8 cellular contexts compared by ENCODE assay signal in genomic region chr4:37825501-37825900, GRCh38. TPM values are rescaled to one million over a fixed set of nuclear protein-coding genes. Genes with fewer than 3 reads are reported as not detected.
DNase-seq lines count a peak whose midpoint lies in the region; ATAC-seq, FAIRE-seq and TF ChIP-seq lines count a peak whose summit lies in the region.
"Not testable (repeated sequence)": the region's sequence is repeated elsewhere in the genome, so short reads cannot be mapped to it uniquely, and the experiment has no call there.

No MANE protein-coding gene starts in this region.

- BruUV-seq in IMR-90 (replicated peaks; lab: Mats Ljungman, UMichigan): not testable (repeated sequence)

- not testable (repeated sequence) for H3K9me1 ChIP-seq in IMR-90 (ENCODE audit: insufficient read depth, low read length)

- H2AK5ac ChIP-seq in IMR-90 (ENCODE audit: low read depth, low read length); neuronal stem cell (ENCODE audit: low read depth, low read length): not testable (repeated sequence)

- dilution Hi-C loops in IMR-90 (cut with HindIII; ENCODE audit: low sequenced_read_pairs, unreplicated experiment): not testable (repeated sequence)

- H3K56ac ChIP-seq in IMR-90 (ENCODE audit: extremely low read depth, insufficient read depth, low read length): 0 out of 2 replicates have a peak overlapping the region, but pooled peaks have one; percentile 24

- H3K27ac ChIP-seq in C4-2B (peak overlapping the region; percentile 88; the same call in 1 of the 2 replicates), testis (peak overlapping the region in 1 of 2 donors; percentile 78)
- not testable (repeated sequence) for H3K27ac ChIP-seq in IMR-90 (ENCODE audit: insufficient read depth, low read length); astrocyte (ENCODE audit: low read depth, low read length); neuronal stem cell (replicated peaks; ENCODE audit: low read length)

- TF ChIP-seq POLR2A in IMR-90 (IDR thresholded peaks at IDR 0.05; ENCODE audit: low read depth, low read length); testis (IDR thresholded peaks at IDR 0.05): not testable (repeated sequence)

- H3K27me3 Mint-ChIP-seq in T-helper 17 cell; astrocyte (ENCODE audit: low read depth, unreplicated experiment): not testable (repeated sequence)

- not testable (repeated sequence) for H3K18ac ChIP-seq in IMR-90 (ENCODE audit: low read depth, low read length); neuronal stem cell (ENCODE audit: low read length)

- not testable (repeated sequence) for TF ChIP-seq RAD21 in IMR-90 (IDR thresholded peaks at IDR 0.05; ENCODE audit: low read length)

- peak overlapping the region; percentile 78 to 82; a peak in 3 of 4 replicates for H4K8ac ChIP-seq in IMR-90 (ENCODE audit: low read depth in 2 of 2, low read length in 2 of 2)
- not testable (repeated sequence) for H4K8ac ChIP-seq in neuronal stem cell (ENCODE audit: low read depth, low read length)

- intact Hi-C loops in IMR-90 (cut with micrococcal nuclease); testis (cut with DNase I; ENCODE audit: low total_unique reads): not testable (repeated sequence)

- peaks cover 12% of the 10 kb centered on the region for H3K36me3 Mint-ChIP-seq in T-helper 17 cell (ENCODE audit: low read depth)
- not testable (repeated sequence) for H3K36me3 Mint-ChIP-seq in astrocyte (ENCODE audit: low read depth, unreplicated experiment)

- H4K5ac ChIP-seq in IMR-90 (ENCODE audit: low read depth, low read length): peak overlapping the region; percentile 67; the same call in 1 of the 2 replicates

- H2AFZ ChIP-seq in IMR-90 (replicated peaks; ENCODE audit: low read length, poor library complexity) (peak overlapping the region; percentile 97), astrocyte (ENCODE audit: low read depth, low read length) (peak overlapping the region; percentile 89), neuronal stem cell (ENCODE audit: low read length) (peak overlapping the region; percentile 98)

- H3K27ac Mint-ChIP-seq in T-helper 17 cell (peak overlapping the region; percentile 96), astrocyte (ENCODE audit: unreplicated experiment) (peak overlapping the region; percentile 85)

- H3K4me3 ChIP-seq in IMR-90 (ENCODE audit: insufficient read depth, low read depth, low read length): peak overlapping the region; percentile 82
- H3K4me3 ChIP-seq in astrocyte (ENCODE audit: insufficient read depth, low read depth, low read length): peak overlapping the region; percentile 78
- peak overlapping the region; percentile 96 for H3K4me3 ChIP-seq in epithelial cell of proximal tubule (ENCODE audit: low read depth, low read length)
- H3K4me3 ChIP-seq in kidney epithelial cell (ENCODE audit: low read depth, low read length): peak overlapping the region; percentile 89
- peak overlapping the region in 1 of 2 donors; percentile 90 for H3K4me3 ChIP-seq in neuronal stem cell (ENCODE audit: low read length in 2 of 2)
- H3K4me3 ChIP-seq in testis: peak overlapping the region; percentile 86 to 91

- H3K79me1 ChIP-seq in IMR-90 (ENCODE audit: low read depth in 1 of 2, low read length in 2 of 2); neuronal stem cell (ENCODE audit: low read depth, low read length): not testable (repeated sequence)

- H3K9ac ChIP-seq in IMR-90 (ENCODE audit: low read depth, low read length) (peak overlapping the region; percentile 16; the same call in 1 of the 2 replicates), astrocyte (ENCODE audit: low read length) (peak overlapping the region; percentile 87)
- H3K9ac ChIP-seq in neuronal stem cell (ENCODE audit: low read depth, low read length, poor library complexity): not testable (repeated sequence)

- H3K9me3 Mint-ChIP-seq in astrocyte (ENCODE audit: unreplicated experiment): not testable (repeated sequence)

- H3K4ac ChIP-seq in IMR-90 (ENCODE audit: low read depth, low read length); neuronal stem cell (ENCODE audit: low read length): not testable (repeated sequence)

- peak overlapping the region; percentile 99 for H3K4me3 Mint-ChIP-seq in T-helper 17 cell
- peak overlapping the region; percentile 92 for H3K4me3 Mint-ChIP-seq in astrocyte (ENCODE audit: unreplicated experiment)

- not testable (repeated sequence) for FAIRE-seq in astrocyte (lab: Jason Lieb, UNC)

- ATAC-seq in IMR-90 (ENCODE audit: low read depth); T-helper 17 cell: not testable (repeated sequence)

- H2BK5ac ChIP-seq in IMR-90 (ENCODE audit: low read depth, low read length, poor library complexity, severe bottlenecking): peak overlapping the region; percentile 51
- not testable (repeated sequence) for H2BK5ac ChIP-seq in neuronal stem cell (ENCODE audit: low read length)

- not testable (repeated sequence) for DNase-seq in IMR-90; T-helper 17 cell; astrocyte (ENCODE audit: low read depth); epithelial cell of proximal tubule (ENCODE audit: low read depth); kidney epithelial cell (ENCODE audit: low read depth); neuronal stem cell (ENCODE audit: low spot score); testis

- H3K4me2 ChIP-seq in IMR-90 (ENCODE audit: low read depth, low read length): peak overlapping the region; percentile 81
- peak overlapping the region; percentile 95 for H3K4me2 ChIP-seq in astrocyte (ENCODE audit: low read length)
- peak overlapping the region; percentile 82 for H3K4me2 ChIP-seq in neuronal stem cell (ENCODE audit: insufficient read depth, low read length, poor library complexity, severe bottlenecking)

- not testable (repeated sequence) for H2BK120ac ChIP-seq in IMR-90 (ENCODE audit: low read depth, low read length); neuronal stem cell (ENCODE audit: low read depth, low read length)

- H3K27me3 ChIP-seq in IMR-90 (ENCODE audit: control insufficient read depth, insufficient read depth, low read length); astrocyte (ENCODE audit: insufficient read depth, low read length); kidney epithelial cell (ENCODE audit: control insufficient read depth, insufficient read depth, low read length); neuronal stem cell (ENCODE audit: control insufficient read depth in 3 of 3, insufficient read depth in 3 of 3, low read depth in 1 of 3, low read length in 3 of 3); testis: not testable (repeated sequence)

- peaks cover 30% of the 10 kb centered on the region for H3K4me1 Mint-ChIP-seq in T-helper 17 cell
- H3K4me1 Mint-ChIP-seq in astrocyte (ENCODE audit: low read depth, unreplicated experiment): not testable (repeated sequence)

- not testable (repeated sequence) for H2BK12ac ChIP-seq in neuronal stem cell (ENCODE audit: low read length)

- POLR2A ChIA-PET in IMR-90 (lab: Charles Lee; ENCODE audit: unreplicated experiment): not testable (repeated sequence)

- H3K14ac ChIP-seq in IMR-90 (replicated peaks; ENCODE audit: low read depth, low read length): peak overlapping the region; percentile 90
- not testable (repeated sequence) for H3K14ac ChIP-seq in neuronal stem cell (ENCODE audit: low read length)

- not testable (repeated sequence) for H3K36me3 ChIP-seq in IMR-90 (ENCODE audit: control insufficient read depth, insufficient read depth, low read length); astrocyte (ENCODE audit: insufficient read depth, low read length); kidney epithelial cell (ENCODE audit: control insufficient read depth, insufficient read depth, low read length); neuronal stem cell (replicated peaks in 1 of 2; ENCODE audit: control insufficient read depth in 2 of 2, insufficient read depth in 2 of 2, low read length in 2 of 2); testis (ENCODE audit: low read depth, missing control alignments)

- H3K23ac ChIP-seq in IMR-90 (ENCODE audit: low read depth, low read length): peak overlapping the region; percentile 80; the same call in 1 of the 2 replicates
- not testable (repeated sequence) for H3K23ac ChIP-seq in neuronal stem cell (ENCODE audit: low read depth, low read length, poor library complexity)

- H4K91ac ChIP-seq in IMR-90 (ENCODE audit: insufficient read depth, low read depth, low read length); neuronal stem cell (ENCODE audit: low read depth, low read length, poor library complexity): not testable (repeated sequence)

- H2AK9ac ChIP-seq in IMR-90 (replicated peaks; ENCODE audit: low read depth, low read length, poor library complexity): not testable (repeated sequence)

- not testable (repeated sequence) for H2BK15ac ChIP-seq in IMR-90 (ENCODE audit: low read depth, low read length); neuronal stem cell (ENCODE audit: low read length)

- not testable (repeated sequence) for H3K9me3 ChIP-seq in IMR-90 (ENCODE audit: control insufficient read depth, insufficient read depth, low read length); T-helper 17 cell (ENCODE audit: control insufficient read depth, low read length, poor library complexity, severe bottlenecking); astrocyte (ENCODE audit: insufficient read depth, low read depth, low read length); neuronal stem cell (replicated peaks in 1 of 2; ENCODE audit: control insufficient read depth in 2 of 2, insufficient read depth in 1 of 2, low read depth in 1 of 2, low read length in 2 of 2); testis

- not testable (repeated sequence) for H3K4me1 ChIP-seq in IMR-90 (ENCODE audit: control insufficient read depth, insufficient read depth, low read length); astrocyte (ENCODE audit: insufficient read depth, low read length); neuronal stem cell (ENCODE audit: control insufficient read depth in 2 of 2, insufficient read depth in 1 of 2, low read depth in 1 of 2, low read length in 2 of 2)
- H3K4me1 ChIP-seq in testis: peaks cover 20% of the 10 kb centered on the region

- TF ChIP-seq CTCF in C4-2B (conservative IDR thresholded peaks at IDR 0.05) (peak; percentile 40), epithelial cell of proximal tubule (conservative IDR thresholded peaks at IDR 0.05; ENCODE audit: low read depth, low read length) (peak; percentile 23), testis (IDR thresholded peaks at IDR 0.05) (peak in 1 of 3 experiments; percentile 11)
- TF ChIP-seq CTCF in IMR-90 (conservative IDR thresholded peaks at IDR 0.05; ENCODE audit: low read depth, low read length); astrocyte (IDR thresholded peaks at IDR 0.05; ENCODE audit: insufficient read depth, low read depth, low read length); kidney epithelial cell (IDR thresholded peaks at IDR 0.05; ENCODE audit: insufficient read depth, low read length, poor library complexity, severe bottlenecking): not testable (repeated sequence)

- not testable (repeated sequence) for H2BK20ac ChIP-seq in IMR-90 (ENCODE audit: low read depth, low read length)

- no CpG with 5 or more reads among the region's 9 CpGs for WGBS in IMR-90 (ENCODE audit: extremely low coverage in 2 of 2, insufficient read length in 1 of 2), 2 experiments
- whole genome bisulfite sequencing in neuronal stem cell (ENCODE audit: extremely low coverage in 2 of 2, insufficient read length in 2 of 2, insufficient replicate concordance in 1 of 2), 2 donors: no CpG with 5 or more reads among the region's 9 CpGs
- 1 to 3% methylated on average over 9 of the region's 9 CpGs for WGBS in testis, 2 donors

- H3K79me2 ChIP-seq in astrocyte (ENCODE audit: insufficient read depth, low read length): peaks cover 15% of the 10 kb centered on the region

- in situ Hi-C loops in IMR-90 (cut with MboI; ENCODE audit: low sequenced_read_pairs): not testable (repeated sequence)

- CTCF ChIA-PET in IMR-90 (lab: Yijun Ruan, JAX): interaction anchor here (0.7 to 1.4 kb wide), 4 partner anchors 9 to 222 kb away, joined by 3 to 4 read pairs (median 4); no protein-coding TSS in a partner anchor

- not testable (repeated sequence) for H4K20me1 ChIP-seq in IMR-90 (ENCODE audit: insufficient read depth, low read length)
- H4K20me1 ChIP-seq in astrocyte (ENCODE audit: insufficient read depth, low read length): peaks cover 13% of the 10 kb centered on the region

RNA-seq across cellular contexts. Expression of gene PGM2, which starts 1.0 kb away (rescaled TPM):
- total RNA-seq in IMR-90 (2012; rRNA removed): 26.2 and 32.2 TPM in 2 replicates
- 15.5 and 18.7 TPM in 2 replicates for polyA plus RNA-seq in IMR-90 (2012; rRNA removed)
- 12.9 and 30.1 TPM in 2 replicates for polyA plus RNA-seq in IMR-90 (2012; cell fraction: cytosol; rRNA removed)
- polyA plus RNA-seq in IMR-90 (2012; cell fraction: nucleus; rRNA removed; ENCODE audit: low replicate concordance): 9.0 and 20.7 TPM in 2 replicates
- total RNA-seq in T-helper 17 cell: 10 to 100 TPM; 14.0 to 17.7 TPM
- total RNA-seq in astrocyte: 23.8 and 24.4 TPM in 2 replicates
- 27.4 and 36.5 TPM in 2 replicates for total RNA-seq in epithelial cell of proximal tubule
- total RNA-seq in kidney epithelial cell: 24.3 and 27.8 TPM in 2 replicates
- 8.1 TPM for polyA plus RNA-seq in neuronal stem cell (2013, experiment 1 of 2)
- polyA plus RNA-seq in neuronal stem cell (2013, experiment 2 of 2): 8.5 TPM
- total RNA-seq in testis: 10 to 100 TPM; 27.0 to 29.1 TPM
- polyA plus RNA-seq in testis (ENCODE audit: insufficient read depth, low read depth, low replicate concordance): 12.9 TPM
